17 cellular contexts compared by ENCODE assay signal in the genomic region with DNA sequence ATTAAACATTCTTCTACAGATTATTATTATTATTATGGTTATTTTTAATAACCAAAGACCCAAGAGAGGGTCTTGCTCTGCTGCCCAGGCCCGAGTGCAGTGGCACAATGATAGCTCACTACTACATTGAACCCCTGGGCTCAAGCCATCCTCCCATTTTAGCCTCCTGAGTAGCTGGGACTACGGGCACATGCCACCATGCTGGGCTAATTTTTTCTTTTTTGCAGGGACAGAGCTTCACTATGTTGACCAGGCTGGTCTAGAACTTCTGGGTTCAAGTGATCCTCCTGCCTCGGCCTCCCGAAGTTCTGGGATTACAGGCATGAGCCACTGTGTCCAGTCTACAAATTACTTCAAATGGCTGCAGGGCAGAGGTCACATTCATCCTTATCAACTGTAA.
A peak's percentile ranks its signal among the peaks of the same experiment; 100 is the strongest.
DNase-seq lines count a peak whose midpoint lies in the region; TF ChIP-seq lines count a peak whose summit lies in the region.
"Had no signal": no experiment of that assay in that cellular context is flagged by ENCODE, and none has a peak within 500 bp of the region (broad histone marks: within the 10 kb centered on the region; RNA-seq: fewer than 3 reads in every experiment).

No MANE protein-coding gene starts in this region.

- no peak for TF ChIP-seq EP300 in esophagus muscularis mucosa (IDR thresholded peaks at IDR 0.05)

- POLR2A ChIA-PET in HEK293 (lab: Yijun Ruan, JAX), result no interaction called here

- H3K27ac ChIP-seq in HEK293 (ENCODE audit: extremely low read depth, low read depth, low read length), result no peak overlapping the region
- H3K27ac ChIP-seq in esophagus muscularis mucosa (replicated peaks in 1 of 4), result no peak overlapping the region
- H3K27ac ChIP-seq: 22Rv1; A549; BLaER1 treated with 17β-estradiol and CSF1 and Interleukin-3, amounts not matched to agents 10 nM and 100 nM; C4-2B had no signal

- H3K4me3 ChIP-seq in HEK293 (ENCODE audit: low read depth, low read length) (no peak overlapping the region), esophagus muscularis mucosa (no peak overlapping the region)
- H3K4me3 ChIP-seq: A549; BLaER1 treated with 17β-estradiol and CSF1 and Interleukin-3, amounts not matched to agents 10 nM and 100 nM had no signal

- H3K27me3 ChIP-seq in esophagus muscularis mucosa, result no peaks in the 10 kb centered on the region
- H3K27me3 ChIP-seq: BLaER1 treated with 17β-estradiol and CSF1 and Interleukin-3, amounts not matched to agents 10 nM and 100 nM had no signal

- WGBS in esophagus muscularis mucosa, result 68% methylated on average over 4 of the region's 4 CpGs

- peaks cover 37% of the 10 kb centered on the region for H3K27me3 Mint-ChIP-seq in activated CD4-positive, alpha-beta T cell treated with anti-CD3 and anti-CD28 coated beads, Interleukin-2, amount 10 ng/mL, durations not matched to agents 24 days and 14 days
- H3K27me3 Mint-ChIP-seq: CD4-positive, alpha-beta T cell had no signal

- no peaks in the 10 kb centered on the region for H3K36me3 ChIP-seq in HEK293 (ENCODE audit: control insufficient read depth in 2 of 2, insufficient read depth in 1 of 2, low read length in 2 of 2)
- H3K36me3 ChIP-seq in esophagus muscularis mucosa, result no peaks in the 10 kb centered on the region
- H3K36me3 ChIP-seq: BLaER1 treated with 17β-estradiol and CSF1 and Interleukin-3, amounts not matched to agents 10 nM and 100 nM had no signal

- TF ChIP-seq CTCF in HEK293 (tag by site-specific recombination; IDR thresholded peaks at IDR 0.05), result no peak
- TF ChIP-seq CTCF in esophagus muscularis mucosa (IDR thresholded peaks at IDR 0.05), result no peak

- H3K4me3 Mint-ChIP-seq in activated CD4-positive, alpha-beta T cell treated with anti-CD3 and anti-CD28 coated beads, Interleukin-2, amount 10 ng/mL, durations not matched to agents 24 days and 14 days, result no peak overlapping the region
- H3K4me3 Mint-ChIP-seq: B cell; CD4-positive, alpha-beta T cell; CD8-positive, alpha-beta T cell had no signal

- no peak overlapping the region for H3K27ac Mint-ChIP-seq in activated CD4-positive, alpha-beta T cell treated with anti-CD3 and anti-CD28 coated beads, Interleukin-2, amount 10 ng/mL, durations not matched to agents 24 days and 14 days
- H3K27ac Mint-ChIP-seq: B cell; CD4-positive, alpha-beta T cell; CD8-positive, alpha-beta T cell had no signal

- no peaks in the 10 kb centered on the region for H3K9me3 ChIP-seq in HEK293 (ENCODE audit: control insufficient read depth, insufficient read depth, low read depth, low read length)
- no peaks in the 10 kb centered on the region for H3K9me3 ChIP-seq in esophagus muscularis mucosa
- H3K9me3 ChIP-seq: A549, Caco-2 had no signal

- intact Hi-C loops in activated CD4-positive, alpha-beta T cell treated with anti-CD3 and anti-CD28 coated beads, Interleukin-2, amount 10 ng/mL, durations not matched to agents 24 days and 14 days (cut with micrococcal nuclease), result no loop called here
- intact Hi-C loops in esophagus muscularis mucosa (cut with DNase I), result no loop called here

- no peak for TF ChIP-seq POLR2A in esophagus muscularis mucosa (IDR thresholded peaks at IDR 0.05; ENCODE audit: low read depth)

- no peaks in the 10 kb centered on the region for H3K4me1 Mint-ChIP-seq in activated CD4-positive, alpha-beta T cell treated with anti-CD3 and anti-CD28 coated beads, Interleukin-2, amount 10 ng/mL, durations not matched to agents 24 days and 14 days
- H3K4me1 Mint-ChIP-seq: B cell had no signal

- no peaks in the 10 kb centered on the region for H3K36me3 Mint-ChIP-seq in activated CD4-positive, alpha-beta T cell treated with anti-CD3 and anti-CD28 coated beads, Interleukin-2, amount 10 ng/mL, durations not matched to agents 24 days and 14 days (ENCODE audit: low read depth)
- H3K36me3 Mint-ChIP-seq: CD8-positive, alpha-beta T cell had no signal

- H3K4me1 ChIP-seq in HEK293 (ENCODE audit: control insufficient read depth, insufficient read depth, low read length), result peaks cover 14% of the 10 kb centered on the region
- peaks cover 0 to 4% (median 2%) of the 10 kb centered on the region in 4 donors for H3K4me1 ChIP-seq in esophagus muscularis mucosa
- H3K4me1 ChIP-seq: A549, Caco-2 had no signal

- CTCF ChIA-PET in HEK293 (lab: Yijun Ruan, JAX), result interaction anchor here (0.7 kb wide), 1 partner anchor 87 kb away, joined by 3 read pairs; no protein-coding TSS in a partner anchor

- DNase-seq in activated CD4-positive, alpha-beta T cell treated with anti-CD3 and anti-CD28 coated beads, Interleukin-2, amount 10 ng/mL, durations not matched to agents 24 days and 14 days, result peak; percentile 28
- DNase-seq in activated CD4-positive, alpha-beta T cell treated with anti-CD3 and anti-CD28 coated beads for 48 hours, result no peak
- DNase-seq in esophagus muscularis mucosa (ENCODE audit: extremely low spot score), result peak; percentile 53
- DNase-seq in activated CD4-positive, CD25-positive, alpha-beta regulatory T cell treated with anti-CD3 and anti-CD28 coated beads, Interleukin-2, amount 50 U/mL, for 72 hours, result no peak
- DNase-seq: AML-193; Caco-2; Calu3; CD4-positive, alpha-beta T cell; CD8-positive, alpha-beta T cell; DMS79 treated with DMSO at 0.1 percent for 48 hours; GF-D8 had no signal

- H3K9me3 Mint-ChIP-seq in activated CD4-positive, alpha-beta T cell treated with anti-CD3 and anti-CD28 coated beads, Interleukin-2, amount 10 ng/mL, durations not matched to agents 24 days and 14 days, result peaks cover 7% of the 10 kb centered on the region
- H3K9me3 Mint-ChIP-seq: CD4-positive, alpha-beta T cell; CD8-positive, alpha-beta T cell had no signal

TF ChIP-seq in HEK293, 187 proteins besides CTCF, POLR2A, EP300 and RAD21:
- TF ChIP-seq ZNF585B (tag by site-specific recombination; IDR thresholded peaks at IDR 0.05) (0 out of 2 replicates have a peak, but pooled peaks have one; percentile 31), ZNF48 (tag by site-specific recombination; IDR thresholded peaks at IDR 0.05) (no peak)
TF ChIP-seq in HEK293: peak in this region for 1.

Comparison
In these comparisons a context has a peak if more than half of its experiments do, and no peak if none do; other contexts are left out.
1. DNase-seq: peak in activated CD4-positive, alpha-beta T cell treated with anti-CD3 and anti-CD28 coated beads, Interleukin-2, amount 10 ng/mL, durations not matched to agents 24 days and 14 days (single experiment) and esophagus muscularis mucosa (single experiment); none in activated CD4-positive, alpha-beta T cell treated with anti-CD3 and anti-CD28 coated beads for 48 hours (single experiment) and activated CD4-positive, CD25-positive, alpha-beta regulatory T cell treated with anti-CD3 and anti-CD28 coated beads, Interleukin-2, amount 50 U/mL, for 72 hours (single experiment).